20 cellular contexts compared by ENCODE assay signal in genomic region chr15:99430881-99431401, GRCh38.
DNase-seq lines count a peak whose midpoint lies in the region; ATAC-seq and TF ChIP-seq lines count a peak whose summit lies in the region.
"Had no signal": no experiment of that assay in that cellular context is flagged by ENCODE, and none has a peak within 500 bp of the region (broad histone marks: within the 10 kb centered on the region; RNA-seq: fewer than 3 reads in every experiment).

No MANE protein-coding gene starts in this region.

- intact Hi-C loops in activated CD4-positive, alpha-beta T cell treated with anti-CD3 and anti-CD28 coated beads for 36 hours (cut with DNase I, micrococcal nuclease): no loop called here
- intact Hi-C loops in right lobe of liver (cut with DNase I): no loop called here
- intact Hi-C loops in spleen (cut with DNase I; ENCODE audit: low total_unique reads): no loop called here

- H3K27ac Mint-ChIP-seq in activated CD4-positive, alpha-beta T cell treated with anti-CD3 and anti-CD28 coated beads for 36 hours: no peak overlapping the region
- H3K27ac Mint-ChIP-seq in activated CD4-positive, alpha-beta T cell treated with anti-CD3 and anti-CD28 coated beads, Interleukin-2, amount 10 ng/mL, durations not matched to agents 7 days and 5 days: no peak overlapping the region
- H3K27ac Mint-ChIP-seq in T-cell: peak overlapping the region in 1 of 2 donors; percentile 39
- H3K27ac Mint-ChIP-seq: activated naive CD8-positive, alpha-beta T cell had no signal

- H3K4me1 ChIP-seq in right lobe of liver (no peaks in the 10 kb centered on the region), spleen (peaks cover 21 to 59% (median 40%) of the 10 kb centered on the region in 6 donors)

- H3K4me3 Mint-ChIP-seq in activated CD4-positive, alpha-beta T cell treated with anti-CD3 and anti-CD28 coated beads for 36 hours: no peak overlapping the region
- no peak overlapping the region for H3K4me3 Mint-ChIP-seq in activated CD4-positive, alpha-beta T cell treated with anti-CD3 and anti-CD28 coated beads, Interleukin-2, amount 10 ng/mL, durations not matched to agents 7 days and 5 days
- no peak overlapping the region for H3K4me3 Mint-ChIP-seq in T-cell
- H3K4me3 Mint-ChIP-seq: activated naive CD8-positive, alpha-beta T cell had no signal

- no peak for ATAC-seq in activated CD4-positive, alpha-beta T cell treated with anti-CD3 and anti-CD28 coated beads for 36 hours
- ATAC-seq in right lobe of liver: no peak
- ATAC-seq in T-cell (replicated peaks in 1 of 4): no peak
- ATAC-seq: K562 had no signal

- H3K4me3 ChIP-seq in epithelial cell of esophagus (ENCODE audit: low read length): no peak overlapping the region
- no peak overlapping the region for H3K4me3 ChIP-seq in right lobe of liver
- H3K4me3 ChIP-seq in spleen: no peak overlapping the region
- H3K4me3 ChIP-seq: K562 had no signal

- no peak for TF ChIP-seq CTCF in epithelial cell of esophagus (IDR thresholded peaks at IDR 0.05; ENCODE audit: insufficient read depth, low read depth, low read length, missing control alignments)
- TF ChIP-seq CTCF in right lobe of liver (IDR thresholded peaks at IDR 0.05): no peak
- no peak for TF ChIP-seq CTCF in spleen (IDR thresholded peaks at IDR 0.05 in 8 of 11, conservative IDR thresholded peaks at IDR 0.05 in 3 of 11)

- no peaks in the 10 kb centered on the region for H3K9me3 Mint-ChIP-seq in activated CD4-positive, alpha-beta T cell treated with anti-CD3 and anti-CD28 coated beads for 36 hours (ENCODE audit: low read depth)
- no peaks in the 10 kb centered on the region for H3K9me3 Mint-ChIP-seq in activated CD4-positive, alpha-beta T cell treated with anti-CD3 and anti-CD28 coated beads, Interleukin-2, amount 10 ng/mL, durations not matched to agents 7 days and 5 days
- H3K9me3 Mint-ChIP-seq in T-cell: no peaks in the 10 kb centered on the region

- H3K27ac ChIP-seq in right lobe of liver (no peak overlapping the region), spleen (no peak overlapping the region)
- H3K27ac ChIP-seq: 22Rv1, brain microvascular endothelial cell, C4-2B, HL-60 had no signal

- no peaks in the 10 kb centered on the region for H3K27me3 ChIP-seq in right lobe of liver
- H3K27me3 ChIP-seq in spleen (replicated peaks in 1 of 7): no peaks in the 10 kb centered on the region
- H3K27me3 ChIP-seq: brain microvascular endothelial cell had no signal

- peak; percentile 3 for DNase-seq in activated CD4-positive, alpha-beta T cell treated with anti-CD3 and anti-CD28 coated beads for 36 hours
- no peak for DNase-seq in activated CD4-positive, alpha-beta T cell treated with anti-CD3 and anti-CD28 coated beads, Interleukin-2, amount 10 ng/mL, durations not matched to agents 7 days and 5 days
- DNase-seq in epithelial cell of esophagus (ENCODE audit: low read depth) (peak; percentile 23), right lobe of liver (peak in 2 of 3 donors; percentile 26 to 37), spleen (peak; percentile 76), SW 1271 (lab: John Stamatoyannopoulos, UW) (no peak), T-cell (no peak)
- no peak for DNase-seq in stimulated activated CD4-positive, alpha-beta T cell treated with anti-CD3 and anti-CD28 coated beads, Interleukin-2, amount 100 ng/mL, for 48 hours
- DNase-seq: activated CD4-positive, alpha-beta T cell treated with anti-CD3 and anti-CD28 coated beads for 1 hour; brain microvascular endothelial cell; erythroblast; mesendoderm; NCI-H2081; NCI-H69; T-helper 9 cell had no signal

- H3K36me3 ChIP-seq in right lobe of liver (no peaks in the 10 kb centered on the region), spleen (no peaks in the 10 kb centered on the region)
- H3K36me3 ChIP-seq: brain microvascular endothelial cell had no signal

- H3K27me3 Mint-ChIP-seq in activated CD4-positive, alpha-beta T cell treated with anti-CD3 and anti-CD28 coated beads for 36 hours: peaks cover 2% of the 10 kb centered on the region
- no peaks in the 10 kb centered on the region for H3K27me3 Mint-ChIP-seq in activated CD4-positive, alpha-beta T cell treated with anti-CD3 and anti-CD28 coated beads, Interleukin-2, amount 10 ng/mL, durations not matched to agents 7 days and 5 days
- no peaks in the 10 kb centered on the region for H3K27me3 Mint-ChIP-seq in T-cell
- H3K27me3 Mint-ChIP-seq: activated naive CD8-positive, alpha-beta T cell had no signal

- 79% methylated on average over 5 of the region's 22 CpGs for WGBS in right lobe of liver (ENCODE audit: insufficient coverage, low coverage, low lambda C conversion rate, missing lambda C conversion rate)
- 69 to 84% (median 78%) methylated on average over 15 to 22 of the region's 22 CpGs for WGBS in spleen, 5 donors

- H3K4me1 Mint-ChIP-seq in activated CD4-positive, alpha-beta T cell treated with anti-CD3 and anti-CD28 coated beads for 36 hours: peaks cover 35% of the 10 kb centered on the region
- H3K4me1 Mint-ChIP-seq in activated CD4-positive, alpha-beta T cell treated with anti-CD3 and anti-CD28 coated beads, Interleukin-2, amount 10 ng/mL, durations not matched to agents 7 days and 5 days: peaks cover 25% of the 10 kb centered on the region
- peaks cover 45 to 64% (median 56%) of the 10 kb centered on the region in 3 donors for H3K4me1 Mint-ChIP-seq in T-cell

- POLR2A ChIA-PET in activated CD4-positive, alpha-beta T cell treated with anti-CD3 and anti-CD28 coated beads for 36 hours (lab: Charles Lee): no interaction called here
- POLR2A ChIA-PET in activated CD4-positive, alpha-beta T cell treated with anti-CD3 and anti-CD28 coated beads, Interleukin-2, amount 10 ng/mL, durations not matched to agents 7 days and 5 days (lab: Charles Lee): no interaction called here
- POLR2A ChIA-PET in T-cell (lab: Charles Lee): no interaction called here

- no peaks in the 10 kb centered on the region for H3K36me3 Mint-ChIP-seq in activated CD4-positive, alpha-beta T cell treated with anti-CD3 and anti-CD28 coated beads for 36 hours (ENCODE audit: low read depth)
- H3K36me3 Mint-ChIP-seq in activated CD4-positive, alpha-beta T cell treated with anti-CD3 and anti-CD28 coated beads, Interleukin-2, amount 10 ng/mL, durations not matched to agents 7 days and 5 days (ENCODE audit: low read depth): no peaks in the 10 kb centered on the region
- H3K36me3 Mint-ChIP-seq in T-cell: no peaks in the 10 kb centered on the region
- H3K36me3 Mint-ChIP-seq: activated naive CD8-positive, alpha-beta T cell had no signal

- TF ChIP-seq POLR2A in right lobe of liver (IDR thresholded peaks at IDR 0.05): no peak
- TF ChIP-seq POLR2A in spleen (IDR thresholded peaks at IDR 0.05): no peak

- CTCF ChIA-PET in activated CD4-positive, alpha-beta T cell treated with anti-CD3 and anti-CD28 coated beads for 36 hours (lab: Charles Lee): interaction anchor here (0.7 kb wide), 1 partner anchor 9 kb away, joined by 3 read pairs; no protein-coding TSS in a partner anchor
- CTCF ChIA-PET in activated CD4-positive, alpha-beta T cell treated with anti-CD3 and anti-CD28 coated beads, Interleukin-2, amount 10 ng/mL, durations not matched to agents 7 days and 5 days (lab: Charles Lee): interaction anchor here (1.3 to 1.9 kb wide), 2 partner anchors 10 to 14 kb away, joined by 4 to 6 read pairs; no protein-coding TSS in a partner anchor
- CTCF ChIA-PET in T-cell (lab: Charles Lee): no interaction called here

- H3K9me3 ChIP-seq in right lobe of liver (no peaks in the 10 kb centered on the region), spleen (no peaks in the 10 kb centered on the region)

Comparison
In these comparisons a context has a peak if more than half of its experiments do, and no peak if none do; other contexts are left out.
1. DNase-seq: peak in activated CD4-positive, alpha-beta T cell treated with anti-CD3 and anti-CD28 coated beads for 36 hours (single experiment), epithelial cell of esophagus (single experiment), right lobe of liver (2 of 3) and spleen (single experiment); none in activated CD4-positive, alpha-beta T cell treated with anti-CD3 and anti-CD28 coated beads, Interleukin-2, amount 10 ng/mL, durations not matched to agents 7 days and 5 days (single experiment), SW 1271 (0 of 2), stimulated activated CD4-positive, alpha-beta T cell treated with anti-CD3 and anti-CD28 coated beads, Interleukin-2, amount 100 ng/mL, for 48 hours (0 of 2) and T-cell (0 of 34).
2. CTCF ChIA-PET loops: an anchor here in activated CD4-positive, alpha-beta T cell treated with anti-CD3 and anti-CD28 coated beads for 36 hours (0.7 kb wide) and activated CD4-positive, alpha-beta T cell treated with anti-CD3 and anti-CD28 coated beads, Interleukin-2, amount 10 ng/mL, durations not matched to agents 7 days and 5 days (1.3 to 1.9 kb wide); none called in T-cell.